In genomic region chr1:44636067-44636466, GRCh38 we compare ENCODE assay signal across 18 cellular contexts. TPM values are rescaled to one million over a fixed set of nuclear protein-coding genes. Genes with fewer than 3 reads are reported as not detected.
DNase-seq lines count a peak whose midpoint lies in the region; ATAC-seq, FAIRE-seq and TF ChIP-seq lines count a peak whose summit lies in the region.
"Had no signal": no experiment of that assay in that cellular context is flagged by ENCODE, and none has a peak within 500 bp of the region (broad histone marks: within the 10 kb centered on the region; RNA-seq: fewer than 3 reads in every experiment).

No MANE protein-coding gene starts in this region.

- no peak overlapping the region for H3K18ac ChIP-seq in H1 (ENCODE audit: extremely low read depth, low read length)

- no peak overlapping the region for H3K4ac ChIP-seq in H1 (replicated peaks; ENCODE audit: insufficient read length, low read depth, low read length)

- H3K56ac ChIP-seq in H1 (replicated peaks; ENCODE audit: insufficient read length, low read depth, low read length) = no peak overlapping the region

- CTCF ChIA-PET in H1 (lab: Charles Lee; ENCODE audit: partially characterized antibody) = interaction anchor here (0.6 to 15.0 kb wide), 6 partner anchors 13 to 381 kb away, joined by 3 to 197 read pairs (median 8); no protein-coding TSS in a partner anchor

- DNase-seq in activated T-cell treated with anti-CD3 and anti-CD28 coated beads, Interleukin-2, amount 50 U/mL, for 24 hours = no peak
- no peak for DNase-seq in activated T-cell treated with anti-CD3 and anti-CD28 coated beads, Interleukin-2, amount 50 U/mL, for 72 hours
- DNase-seq in H1 (ENCODE audit: low read depth in 1 of 2, low spot score in 2 of 2) (no peak), neural progenitor cell (ENCODE audit: low spot score) (no peak), substantia nigra (lab: John Stamatoyannopoulos, UW) (peak in 1 of 49 donors; percentile 19), RPMI8226 (no peak)
- no peak for DNase-seq in stimulated activated CD4-positive, alpha-beta T cell treated with anti-CD3 and anti-CD28 coated beads, Interleukin-4, amount 100 ng/mL, for 1 hour
- DNase-seq in stimulated activated CD4-positive, alpha-beta T cell treated with anti-CD3 and anti-CD28 coated beads, Interleukin-1b, Interleukin-23, amount 100 ng/mL, for 48 hours = no peak
- DNase-seq: 8988T, H9, KG1, NCI-H1436, NCI-H2029 had no signal

- POLR2A ChIA-PET in H1 (lab: Charles Lee; ENCODE audit: partially characterized antibody) = interaction anchor here (0.9 to 30.8 kb wide), 5 partner anchors 6 to 398 kb away, joined by 3 to 633 read pairs (median 9); no protein-coding TSS in a partner anchor

- no peak overlapping the region for H2BK12ac ChIP-seq in H1 (ENCODE audit: low read depth, low read length)

- H3K79me1 ChIP-seq in H1 (ENCODE audit: low read depth, low read length) = peaks cover 15% of the 10 kb centered on the region

- TF ChIP-seq CTCF in H1 (IDR thresholded peaks at IDR 0.05; ENCODE audit: control extremely low read depth in 1 of 3, insufficient read depth in 1 of 3, low read depth in 1 of 3, low read length in 3 of 3) = no peak
- no peak for TF ChIP-seq CTCF in neural progenitor cell (IDR thresholded peaks at IDR 0.05)

- peak overlapping the region; percentile 97 for H3K27ac Mint-ChIP-seq in activated T-cell treated with anti-CD3 and anti-CD28 coated beads, Interleukin-2, amount 50 U/mL, for 24 hours
- H3K27ac Mint-ChIP-seq in activated T-cell treated with anti-CD3 and anti-CD28 coated beads, Interleukin-2, amount 50 U/mL, for 72 hours = no peak overlapping the region
- H3K27ac Mint-ChIP-seq in neural progenitor cell = no peak overlapping the region

- H3K9ac ChIP-seq in H1 (replicated peaks in 1 of 4; ENCODE audit: extremely low read depth in 1 of 4, low read depth in 3 of 4, low read length in 3 of 4) (no peak overlapping the region), neural progenitor cell (no peak overlapping the region)

- H4K20me1 ChIP-seq in H1 (replicated peaks in 1 of 2; ENCODE audit: control insufficient read depth in 1 of 2, insufficient read depth in 2 of 2, low read length in 2 of 2) = peaks cover 6 to 10% of the 10 kb centered on the region in 2 experiments
- peaks cover 86% of the 10 kb centered on the region for H4K20me1 ChIP-seq in neural progenitor cell (ENCODE audit: low read depth)

- H3K27me3 Mint-ChIP-seq in activated T-cell treated with anti-CD3 and anti-CD28 coated beads, Interleukin-2, amount 50 U/mL, for 24 hours = no peaks in the 10 kb centered on the region
- H3K27me3 Mint-ChIP-seq in activated T-cell treated with anti-CD3 and anti-CD28 coated beads, Interleukin-2, amount 50 U/mL, for 72 hours (ENCODE audit: low read depth) = no peaks in the 10 kb centered on the region
- peaks cover 6% of the 10 kb centered on the region for H3K27me3 Mint-ChIP-seq in neural progenitor cell (ENCODE audit: insufficient read depth, low read depth)

- H3K27ac ChIP-seq in H1 (ENCODE audit: low read depth, low read length) = no peak overlapping the region
- no peak overlapping the region for H3K27ac ChIP-seq in neural progenitor cell
- H3K27ac ChIP-seq in substantia nigra (ENCODE audit: low read depth, low read length, poor library complexity, severe bottlenecking) = peak overlapping the region; percentile 24
- H3K27ac ChIP-seq: PC-9 had no signal

- H4K8ac ChIP-seq in H1 (ENCODE audit: extremely low read depth, insufficient read depth, low read length) = peak overlapping the region; percentile 38; the same call in 1 of the 2 replicates

- no peaks in the 10 kb centered on the region for H3K9me3 Mint-ChIP-seq in activated T-cell treated with anti-CD3 and anti-CD28 coated beads, Interleukin-2, amount 50 U/mL, for 24 hours
- H3K9me3 Mint-ChIP-seq in activated T-cell treated with anti-CD3 and anti-CD28 coated beads, Interleukin-2, amount 50 U/mL, for 72 hours = no peaks in the 10 kb centered on the region
- H3K9me3 Mint-ChIP-seq in neural progenitor cell = no peaks in the 10 kb centered on the region
- H3K9me3 Mint-ChIP-seq: H9 had no signal

- H4K5ac ChIP-seq in H1 (ENCODE audit: insufficient read length, low read depth, low read length) = no peak overlapping the region

- H3K36me3 ChIP-seq in H1 (ENCODE audit: control insufficient read depth in 2 of 4, insufficient read depth in 4 of 4, low read length in 3 of 4) (peaks cover 35 to 76% (median 59%) of the 10 kb centered on the region in 4 experiments), neural progenitor cell (no peaks in the 10 kb centered on the region)

- H3K23ac ChIP-seq in H1 (ENCODE audit: insufficient read length) = no peak overlapping the region

- peaks cover 0 to 9% (median 4%) of the 10 kb centered on the region in 4 experiments; a peak in 6 of 7 replicates for H3K4me1 ChIP-seq in H1 (replicated peaks in 1 of 4; ENCODE audit: control insufficient read depth in 3 of 4, insufficient read depth in 4 of 4, low read length in 3 of 4)
- peaks cover 46% of the 10 kb centered on the region for H3K4me1 ChIP-seq in neural progenitor cell

- no peaks in the 10 kb centered on the region; the same call in 1 of the 2 replicates for H3K23me2 ChIP-seq in H1 (ENCODE audit: low read depth, low read length)

- no peak for TF ChIP-seq EP300 in H1 (IDR thresholded peaks at IDR 0.05; ENCODE audit: borderline replicate concordance in 1 of 2, low read depth in 2 of 2, low read length in 2 of 2)

- no peak overlapping the region for H3K4me2 ChIP-seq in H1 (ENCODE audit: insufficient read depth in 1 of 2, low read depth in 2 of 2, low read length in 2 of 2)
- H3K4me2 ChIP-seq in neural progenitor cell = no peak overlapping the region
- H3K4me2 ChIP-seq: PC-9 had no signal

- H3K4me1 Mint-ChIP-seq in activated T-cell treated with anti-CD3 and anti-CD28 coated beads, Interleukin-2, amount 50 U/mL, for 24 hours (ENCODE audit: low read depth) = peaks cover 38% of the 10 kb centered on the region
- H3K4me1 Mint-ChIP-seq in activated T-cell treated with anti-CD3 and anti-CD28 coated beads, Interleukin-2, amount 50 U/mL, for 72 hours (ENCODE audit: low read depth) = peaks cover 31% of the 10 kb centered on the region
- peaks cover 71% of the 10 kb centered on the region for H3K4me1 Mint-ChIP-seq in neural progenitor cell

- H3K27me3 ChIP-seq in H1 (replicated peaks in 1 of 4; ENCODE audit: control insufficient read depth in 3 of 4, extremely low read depth in 1 of 4, insufficient read depth in 3 of 4, low read length in 3 of 4) (no peaks in the 10 kb centered on the region), neural progenitor cell (no peaks in the 10 kb centered on the region)

- H2AFZ ChIP-seq in H1 (ENCODE audit: low read length) = no peak overlapping the region
- no peak overlapping the region for H2AFZ ChIP-seq in neural progenitor cell (replicated peaks)
- H2AFZ ChIP-seq: PC-9 had no signal

- FAIRE-seq in H1 (lab: Jason Lieb, UNC) = no peak
- FAIRE-seq: GM19239, HepG2 had no signal

- H2BK15ac ChIP-seq in H1 (ENCODE audit: low read length) = no peak overlapping the region

- no peaks in the 10 kb centered on the region for H3K9me3 ChIP-seq in H1 (ENCODE audit: insufficient read depth in 2 of 2, low read depth in 1 of 2, low read length in 1 of 2)
- H3K9me3 ChIP-seq in neural progenitor cell (ENCODE audit: low read depth) = no peaks in the 10 kb centered on the region

- no peak for TF ChIP-seq POLR2A in H1 (IDR thresholded peaks at IDR 0.05; ENCODE audit: control extremely low read depth in 1 of 2, low read depth in 2 of 2, low read length in 2 of 2)

- no peak overlapping the region for H2BK20ac ChIP-seq in H1 (ENCODE audit: low read length)

- no peak overlapping the region for H3K14ac ChIP-seq in H1 (ENCODE audit: insufficient read length)

- H3K79me2 ChIP-seq in H1 (ENCODE audit: control insufficient read depth in 1 of 2, insufficient read depth in 2 of 2, low read length in 2 of 2) (peaks cover 3 to 26% of the 10 kb centered on the region in 2 experiments; a peak in 3 of 4 replicates), neural progenitor cell (ENCODE audit: low read depth) (peaks cover 39% of the 10 kb centered on the region)

- WGBS in H1 (ENCODE audit: extremely low coverage in 1 of 2, insufficient coverage in 1 of 2, insufficient read length in 1 of 2, insufficient replicate concordance in 2 of 2, low coverage in 1 of 2, low lambda C conversion rate in 2 of 2, missing lambda C conversion rate in 1 of 2), 2 experiments = 94% methylated on average over 14 of the region's 14 CpGs; no CpG with 5 or more reads in 1 of the 2 experiments

- no peak overlapping the region for H2BK5ac ChIP-seq in H1 (ENCODE audit: low read depth, low read length)

- no peak overlapping the region for H2AK5ac ChIP-seq in H1 (ENCODE audit: low read depth, low read length)

- H4K91ac ChIP-seq in H1 (replicated peaks; ENCODE audit: insufficient read length, low read length) = no peak overlapping the region

- H3K4me3 ChIP-seq in H1 (ENCODE audit: extremely low read depth in 1 of 4, insufficient read depth in 2 of 4, low read depth in 3 of 4, low read length in 4 of 4) (no peak overlapping the region), neural progenitor cell (no peak overlapping the region)
- H3K4me3 ChIP-seq: PC-9 had no signal

- no peak for ATAC-seq in activated T-cell treated with anti-CD3 and anti-CD28 coated beads, Interleukin-2, amount 50 U/mL, for 72 hours (replicated peaks in 1 of 2)
- ATAC-seq: HepG2, Right ventricle myocardium inferior had no signal

- H3F3A ChIP-seq in neural progenitor cell (ENCODE audit: low read depth) = peaks cover 47% of the 10 kb centered on the region

- peaks cover 91% of the 10 kb centered on the region for H3K36me3 Mint-ChIP-seq in activated T-cell treated with anti-CD3 and anti-CD28 coated beads, Interleukin-2, amount 50 U/mL, for 24 hours (ENCODE audit: low read depth)
- H3K36me3 Mint-ChIP-seq in activated T-cell treated with anti-CD3 and anti-CD28 coated beads, Interleukin-2, amount 50 U/mL, for 72 hours (ENCODE audit: insufficient read depth in 2 of 2) = peaks cover 0 to 14% of the 10 kb centered on the region in 2 donors
- H3K36me3 Mint-ChIP-seq in neural progenitor cell = peaks cover 32% of the 10 kb centered on the region

- TF ChIP-seq RAD21 in H1 (IDR thresholded peaks at IDR 0.05 in 1 of 2, conservative IDR thresholded peaks at IDR 0.05 in 1 of 2; ENCODE audit: low read depth in 2 of 2, low read length in 2 of 2) = no peak

- no peak overlapping the region for H3K4me3 Mint-ChIP-seq in activated T-cell treated with anti-CD3 and anti-CD28 coated beads, Interleukin-2, amount 50 U/mL, for 24 hours
- H3K4me3 Mint-ChIP-seq in activated T-cell treated with anti-CD3 and anti-CD28 coated beads, Interleukin-2, amount 50 U/mL, for 72 hours = no peak overlapping the region
- peak overlapping the region; percentile 38 for H3K4me3 Mint-ChIP-seq in neural progenitor cell
- H3K4me3 Mint-ChIP-seq: H9 had no signal

- no peak overlapping the region for H2BK120ac ChIP-seq in H1 (replicated peaks; ENCODE audit: low read depth, low read length)

RNA-seq across cellular contexts. Expression of gene TMEM53, which starts 38.2 kb away (rescaled TPM):
- total RNA-seq in activated T-cell treated with anti-CD3 and anti-CD28 coated beads, Interleukin-2, amount 50 U/mL, for 72 hours = 1 to 10 TPM; 3.8 to 4.5 TPM
- total RNA-seq in H1 (2021; fragmentation: NEBNext Ultra II Directional; extraction: Animal tissue kit (Norgen Biotek cat#: 25700)) = 6.7 and 9.5 TPM in 2 replicates
- 27.9 and 38.9 TPM in 2 replicates for polyA plus RNA-seq in H1 (2011; rRNA removed)
- 16.2 TPM for polyA plus RNA-seq in H1 (2011; cell fraction: cytosol; rRNA removed)
- polyA plus RNA-seq in H1 (2011; cell fraction: nucleus; rRNA removed) = 13.8 TPM
- polyA plus RNA-seq in H1 (2012, experiment 1 of 2) = 7.9 to 14.5 TPM (median 11.6 TPM) in 4 replicates
- 10.1 TPM for polyA plus RNA-seq in H1 (2012, experiment 2 of 2)
- 9.7 TPM for polyA plus RNA-seq in H1 (2013, experiment 1 of 2)
- 10.5 TPM for polyA plus RNA-seq in H1 (2013, experiment 2 of 2)
- polyA minus RNA-seq in H1 (2011; rRNA and poly(A)+ RNA removed) = 10.7 and 11.6 TPM in 2 replicates
- polyA minus RNA-seq in H1 (2011; cell fraction: cytosol; rRNA and poly(A)+ RNA removed) = 8.9 TPM
- polyA minus RNA-seq in H1 (2011; cell fraction: nucleus; rRNA and poly(A)+ RNA removed) = 5.7 TPM
- 5.0 and 6.7 TPM in 2 replicates for total RNA-seq in neural progenitor cell (ENCODE audit: low replicate concordance)

RNA-seq across cellular contexts. Expression of gene ARMH1, which starts 38.4 kb away (rescaled TPM):
- 100 to 1,000 TPM; 108 to 123 TPM for total RNA-seq in activated T-cell treated with anti-CD3 and anti-CD28 coated beads, Interleukin-2, amount 50 U/mL, for 72 hours
- total RNA-seq in H1 (2021; fragmentation: NEBNext Ultra II Directional; extraction: Animal tissue kit (Norgen Biotek cat#: 25700)) = 0.63 and 0.82 TPM in 2 replicates
- 0.85 and 3.3 TPM in 2 replicates for polyA plus RNA-seq in H1 (2011; rRNA removed)
- 1.7 TPM for polyA plus RNA-seq in H1 (2011; cell fraction: cytosol; rRNA removed)
- polyA plus RNA-seq in H1 (2011; cell fraction: nucleus; rRNA removed) = 10.3 TPM
- polyA plus RNA-seq in H1 (2012, experiment 1 of 2) = 1.6 to 1.7 TPM (median 1.7 TPM) in 4 replicates
- polyA plus RNA-seq in H1 (2012, experiment 2 of 2) = 0.87 TPM
- 0.65 TPM for polyA plus RNA-seq in H1 (2013, experiment 1 of 2)
- 0.81 TPM for polyA plus RNA-seq in H1 (2013, experiment 2 of 2)
- polyA minus RNA-seq in H1 (2011; rRNA and poly(A)+ RNA removed) = 0.41 and 1.2 TPM in 2 replicates
- polyA minus RNA-seq in H1 (2011; cell fraction: cytosol; rRNA and poly(A)+ RNA removed) = 2.7 TPM
- 1.7 TPM for polyA minus RNA-seq in H1 (2011; cell fraction: nucleus; rRNA and poly(A)+ RNA removed)
- 3.6 and 11.4 TPM in 2 replicates for total RNA-seq in neural progenitor cell (ENCODE audit: low replicate concordance)
- total RNA-seq: Daoy, HepG2 had no signal
